In the genomic region with DNA sequence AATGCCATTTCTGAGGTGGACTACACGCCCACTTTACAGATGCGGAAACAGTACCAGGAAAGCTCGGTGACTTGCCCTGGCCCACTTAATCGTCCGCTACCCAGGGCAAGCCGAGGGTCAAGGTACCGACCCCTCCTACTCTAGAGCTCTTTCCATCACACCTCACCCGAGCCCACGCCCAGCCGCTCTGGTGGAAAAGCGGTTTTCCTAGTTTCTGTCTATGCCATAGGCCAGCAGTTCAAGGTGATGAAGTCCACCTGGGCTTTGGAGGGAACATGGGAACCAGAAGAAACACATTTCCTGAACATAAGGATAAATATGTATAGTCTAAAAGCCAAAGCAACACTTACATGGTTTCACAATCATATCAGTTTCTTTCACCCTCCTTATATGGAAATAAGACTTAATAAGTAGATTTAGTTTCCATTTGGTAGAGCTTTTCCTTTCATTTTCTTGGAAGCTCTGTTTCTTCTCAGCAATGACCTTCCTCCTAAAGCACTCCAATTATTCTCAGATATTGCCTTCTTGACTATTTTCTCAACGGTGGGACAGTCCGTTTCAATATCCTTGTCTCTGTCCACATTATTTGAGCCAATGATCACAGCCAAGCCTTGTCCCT, we compare ENCODE assay signal across 9 cellular contexts. TPM values are rescaled to one million over a fixed set of nuclear protein-coding genes. Genes with fewer than 3 reads are reported as not detected.
DNase-seq lines count a peak whose midpoint lies in the region; ATAC-seq and TF ChIP-seq lines count a peak whose summit lies in the region.
"Had no signal": no experiment of that assay in that cellular context is flagged by ENCODE, and none has a peak within 500 bp of the region (broad histone marks: within the 10 kb centered on the region; RNA-seq: fewer than 3 reads in every experiment).

No MANE protein-coding gene starts in this region.

- peaks cover 19% of the 10 kb centered on the region for H3K4me1 Mint-ChIP-seq in activated CD4-positive, alpha-beta T cell treated with anti-CD3 and anti-CD28 coated beads, Interleukin-2, amount 10 ng/mL, durations not matched to agents 24 days and 14 days
- H3K4me1 Mint-ChIP-seq in activated CD8-positive, alpha-beta T cell treated with anti-CD3 and anti-CD28 coated beads, Interleukin-2, amount 10 ng/mL, durations not matched to agents 7 days and 5 days (ENCODE audit: low read depth): peaks cover 35% of the 10 kb centered on the region

- no peak for TF ChIP-seq EP300 in stomach (IDR thresholded peaks at IDR 0.05)

- H3K4me3 Mint-ChIP-seq in activated CD4-positive, alpha-beta T cell treated with anti-CD3 and anti-CD28 coated beads, Interleukin-2, amount 10 ng/mL, durations not matched to agents 24 days and 14 days: peak overlapping the region; percentile 81
- H3K4me3 Mint-ChIP-seq in activated CD8-positive, alpha-beta T cell treated with anti-CD3 and anti-CD28 coated beads, Interleukin-2, amount 10 ng/mL, durations not matched to agents 7 days and 5 days: peak overlapping the region; percentile 75

- no peak for DNase-seq in activated CD4-positive, alpha-beta T cell treated with anti-CD3 and anti-CD28 coated beads, Interleukin-2, amount 10 ng/mL, durations not matched to agents 24 days and 14 days
- no peak for DNase-seq in activated CD4-positive, alpha-beta T cell treated with anti-CD3 and anti-CD28 coated beads, Interleukin-2, amount 50 U/mL, for 4 hours
- DNase-seq in activated CD8-positive, alpha-beta T cell treated with anti-CD3 and anti-CD28 coated beads, Interleukin-2, amount 10 ng/mL, durations not matched to agents 7 days and 5 days: no peak
- DNase-seq in stomach (no peak), SHP77 (lab: John Stamatoyannopoulos, UW) (no peak), DMS153 (lab: John Stamatoyannopoulos, UW) (no peak)

- peak overlapping the region; percentile 61 for H3K4me3 ChIP-seq in iPS-18a (ENCODE audit: low read length)
- H3K4me3 ChIP-seq in stomach: peak overlapping the region; percentile 49 to 67 (median 52)

- no peak overlapping the region for H3K27ac Mint-ChIP-seq in activated CD4-positive, alpha-beta T cell treated with anti-CD3 and anti-CD28 coated beads, Interleukin-2, amount 10 ng/mL, durations not matched to agents 24 days and 14 days
- H3K27ac Mint-ChIP-seq in activated CD8-positive, alpha-beta T cell treated with anti-CD3 and anti-CD28 coated beads, Interleukin-2, amount 10 ng/mL, durations not matched to agents 7 days and 5 days: no peak overlapping the region

- ATAC-seq in activated CD8-positive, alpha-beta T cell treated with anti-CD3 and anti-CD28 coated beads, Interleukin-2, amount 10 ng/mL, durations not matched to agents 7 days and 5 days: no peak
- no peak for ATAC-seq in HG03457 (IDR thresholded peaks at IDR 0.05; ENCODE audit: unreplicated experiment)

- H3K36me3 Mint-ChIP-seq in activated CD4-positive, alpha-beta T cell treated with anti-CD3 and anti-CD28 coated beads, Interleukin-2, amount 10 ng/mL, durations not matched to agents 24 days and 14 days (ENCODE audit: low read depth): no peaks in the 10 kb centered on the region
- H3K36me3 Mint-ChIP-seq in activated CD8-positive, alpha-beta T cell treated with anti-CD3 and anti-CD28 coated beads, Interleukin-2, amount 10 ng/mL, durations not matched to agents 7 days and 5 days (ENCODE audit: low read depth): no peaks in the 10 kb centered on the region

- 21 to 41% (median 23%) methylated on average over 12 to 13 of the region's 13 CpGs for WGBS in stomach, 5 donors

- H3K36me3 ChIP-seq in iPS-18a (ENCODE audit: control insufficient read depth, low read depth, low read length): no peaks in the 10 kb centered on the region
- no peaks in the 10 kb centered on the region for H3K36me3 ChIP-seq in stomach

- intact Hi-C loops in activated CD4-positive, alpha-beta T cell treated with anti-CD3 and anti-CD28 coated beads, Interleukin-2, amount 10 ng/mL, durations not matched to agents 24 days and 14 days (cut with micrococcal nuclease): loop anchor here (2.0 to 5.0 kb wide), 2 partner anchors 75 to 281 kb away; no protein-coding TSS in a partner anchor
- intact Hi-C loops in stomach (cut with DNase I; ENCODE audit: low total_unique reads): no loop called here

- H3K9me3 ChIP-seq in iPS-18a (ENCODE audit: control insufficient read depth, low read depth, low read length): no peaks in the 10 kb centered on the region
- H3K9me3 ChIP-seq in stomach: no peaks in the 10 kb centered on the region

- H3K9ac ChIP-seq in iPS-18a (ENCODE audit: low read length): peak overlapping the region; percentile 41

- POLR2A ChIA-PET in activated CD8-positive, alpha-beta T cell treated with anti-CD3 and anti-CD28 coated beads, Interleukin-2, amount 10 ng/mL, durations not matched to agents 7 days and 5 days (lab: Charles Lee): no interaction called here

- H3K27ac ChIP-seq in iPS-18a (ENCODE audit: low read length) (no peak overlapping the region), stomach (peak overlapping the region; percentile 77 to 86 (median 83))

- H3K27me3 ChIP-seq in iPS-18a (ENCODE audit: control insufficient read depth, insufficient read depth, low read length) (peaks cover 48% of the 10 kb centered on the region), stomach (peaks cover 0 to 13% (median 0%) of the 10 kb centered on the region in 3 donors)

- TF ChIP-seq CTCF in stomach (IDR thresholded peaks at IDR 0.05): no peak

- CTCF ChIA-PET in activated CD8-positive, alpha-beta T cell treated with anti-CD3 and anti-CD28 coated beads, Interleukin-2, amount 10 ng/mL, durations not matched to agents 7 days and 5 days (lab: Charles Lee): no interaction called here

- no peaks in the 10 kb centered on the region for H3K9me3 Mint-ChIP-seq in activated CD4-positive, alpha-beta T cell treated with anti-CD3 and anti-CD28 coated beads, Interleukin-2, amount 10 ng/mL, durations not matched to agents 24 days and 14 days
- no peaks in the 10 kb centered on the region for H3K9me3 Mint-ChIP-seq in activated CD8-positive, alpha-beta T cell treated with anti-CD3 and anti-CD28 coated beads, Interleukin-2, amount 10 ng/mL, durations not matched to agents 7 days and 5 days (ENCODE audit: insufficient read depth)

- H3K4me1 ChIP-seq in iPS-18a (ENCODE audit: control insufficient read depth, low read depth, low read length) (no peaks in the 10 kb centered on the region), stomach (peaks cover 18 to 49% (median 25%) of the 10 kb centered on the region in 4 donors)

- peaks cover 26% of the 10 kb centered on the region for H3K27me3 Mint-ChIP-seq in activated CD4-positive, alpha-beta T cell treated with anti-CD3 and anti-CD28 coated beads, Interleukin-2, amount 10 ng/mL, durations not matched to agents 24 days and 14 days
- peaks cover 34% of the 10 kb centered on the region for H3K27me3 Mint-ChIP-seq in activated CD8-positive, alpha-beta T cell treated with anti-CD3 and anti-CD28 coated beads, Interleukin-2, amount 10 ng/mL, durations not matched to agents 7 days and 5 days (ENCODE audit: low read depth)

- no peak for TF ChIP-seq POLR2A in stomach (IDR thresholded peaks at IDR 0.05)

RNA-seq across cellular contexts. Expression of a gene that starts 0.6 kb away (rescaled TPM):
- total RNA-seq in activated CD4-positive, alpha-beta T cell treated with anti-CD3 and anti-CD28 coated beads, Interleukin-2, amount 10 ng/mL, durations not matched to agents 24 days and 14 days: not detected in 2 replicates
- total RNA-seq in activated CD8-positive, alpha-beta T cell treated with anti-CD3 and anti-CD28 coated beads, Interleukin-2, amount 10 ng/mL, durations not matched to agents 7 days and 5 days: not detected
- 100 to 1,000 TPM in 1 of 5 donors, 1 to 10 TPM in 2, not detected in 2; 4.0 to 134 (median 4.9) TPM for total RNA-seq in stomach
- under 1 TPM; 0.03 to 0.46 (median 0.12) TPM for polyA plus RNA-seq in stomach
- total RNA-seq: lung microvascular endothelial cell had no signal
